Comparison of ENCODE assay signal across 9 cellular contexts in genomic region chr16:89308391-89309333, GRCh38.
A peak's percentile ranks its signal among the peaks of the same experiment; 100 is the strongest.
DNase-seq lines count a peak whose midpoint lies in the region; ATAC-seq and TF ChIP-seq lines count a peak whose summit lies in the region.
"Had no signal": no experiment of that assay in that cellular context is flagged by ENCODE, and none has a peak within 500 bp of the region (broad histone marks: within the 10 kb centered on the region; RNA-seq: fewer than 3 reads in every experiment).

No MANE protein-coding gene starts in this region.

- no peaks in the 10 kb centered on the region for H3K9me3 ChIP-seq in endodermal cell (ENCODE audit: control insufficient read depth, low read length)
- no peaks in the 10 kb centered on the region for H3K9me3 ChIP-seq in prostate gland

- peak; percentile 47; the same call in 1 of the 2 replicates for TF ChIP-seq CTCF in GM12874 (IDR thresholded peaks at IDR 0.05; ENCODE audit: insufficient read depth, low read depth, low read length)
- TF ChIP-seq CTCF in endodermal cell (conservative IDR thresholded peaks at IDR 0.05): peak; percentile 84
- peak; percentile 72 for TF ChIP-seq CTCF in retinal pigment epithelial cell (conservative IDR thresholded peaks at IDR 0.05; ENCODE audit: low read depth, low read length)
- TF ChIP-seq CTCF in prostate gland (IDR thresholded peaks at IDR 0.05): peak in 1 of 4 experiments; percentile 19

- H3K27me3 Mint-ChIP-seq in endodermal cell (ENCODE audit: insufficient read depth): no peaks in the 10 kb centered on the region

- H3K4me3 ChIP-seq in endodermal cell (ENCODE audit: low read length): no peak overlapping the region
- H3K4me3 ChIP-seq in retinal pigment epithelial cell (ENCODE audit: low read length): no peak overlapping the region
- H3K4me3 ChIP-seq in prostate gland: no peak overlapping the region
- H3K4me3 ChIP-seq: lung had no signal

- no peaks in the 10 kb centered on the region for H3K4me1 ChIP-seq in endodermal cell (ENCODE audit: control insufficient read depth, insufficient read depth, low read length)
- no peaks in the 10 kb centered on the region for H3K4me1 ChIP-seq in prostate gland (replicated peaks)

- ATAC-seq in GM19328 (IDR thresholded peaks at IDR 0.05; ENCODE audit: unreplicated experiment) (no peak), GM21576 (IDR thresholded peaks at IDR 0.05; ENCODE audit: unreplicated experiment) (no peak), HG03135 (IDR thresholded peaks at IDR 0.05; ENCODE audit: unreplicated experiment) (no peak)

- H3K27me3 ChIP-seq in endodermal cell (ENCODE audit: control insufficient read depth, insufficient read depth, low read length, poor library complexity, severe bottlenecking): no peaks in the 10 kb centered on the region
- no peaks in the 10 kb centered on the region for H3K27me3 ChIP-seq in prostate gland (replicated peaks; ENCODE audit: insufficient read depth)

- peaks cover 48% of the 10 kb centered on the region for H3K36me3 Mint-ChIP-seq in endodermal cell (ENCODE audit: low read depth)

- H3K27ac Mint-ChIP-seq in endodermal cell: peak overlapping the region; percentile 75

- H3K36me3 ChIP-seq in endodermal cell (ENCODE audit: control insufficient read depth, insufficient read depth, low read length) (peaks cover 47% of the 10 kb centered on the region), prostate gland (no peaks in the 10 kb centered on the region)

- intact Hi-C loops in prostate gland (cut with DNase I): no loop called here

- no peak overlapping the region for H3K4me3 Mint-ChIP-seq in endodermal cell

- DNase-seq in T-helper 2 cell (peak in 3 of 5 experiments; percentile 22 to 79 (median 51)), endodermal cell (peak; percentile 92), retinal pigment epithelial cell (ENCODE audit: low read depth) (no peak), prostate gland (ENCODE audit: low spot score) (no peak)

- 87 to 89% methylated on average over 23 to 30 of the region's 30 CpGs for WGBS in endodermal cell (ENCODE audit: insufficient coverage in 1 of 2, insufficient read length in 1 of 2), 2 experiments
- 82% methylated on average over 30 of the region's 30 CpGs for WGBS in prostate gland

- peaks cover 5% of the 10 kb centered on the region for H3K4me1 Mint-ChIP-seq in endodermal cell

- no peak for TF ChIP-seq POLR2A in prostate gland (IDR thresholded peaks at IDR 0.05)

- no peak overlapping the region for H3K9ac ChIP-seq in endodermal cell (ENCODE audit: extremely low read depth, low read length, poor library complexity, severe bottlenecking)

- no peak overlapping the region for H3K27ac ChIP-seq in endodermal cell (ENCODE audit: low read depth, low read length)
- no peak overlapping the region for H3K27ac ChIP-seq in prostate gland

- H3K9me3 Mint-ChIP-seq in endodermal cell: no peaks in the 10 kb centered on the region

Comparison
In these comparisons a context has a peak if more than half of its experiments do, and no peak if none do; other contexts are left out.
1. DNase-seq: peak in T-helper 2 cell (3 of 5) and endodermal cell (single experiment); none in retinal pigment epithelial cell (single experiment) and prostate gland (single experiment).